In the genomic region with DNA sequence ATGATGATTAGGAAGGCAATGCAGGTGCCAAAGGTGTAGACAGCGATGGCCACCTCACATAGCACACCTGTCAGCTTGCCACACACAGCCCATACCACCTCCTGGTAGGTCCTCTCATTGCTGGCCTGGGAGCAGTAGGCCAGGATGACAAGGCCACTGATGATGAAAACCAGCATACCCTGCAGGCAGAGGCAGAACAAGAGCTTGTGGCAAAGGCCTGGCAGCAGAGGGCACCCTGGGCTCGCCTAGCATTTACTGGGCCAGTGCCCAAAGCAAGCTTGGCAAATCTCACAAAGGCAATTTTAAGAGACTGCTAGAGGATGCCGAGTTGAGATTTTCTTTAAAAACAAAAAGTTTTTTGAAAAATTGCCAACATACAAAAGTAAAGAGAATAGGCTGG, we compare ENCODE assay signal across 8 cellular contexts. TPM values are rescaled to one million over a fixed set of nuclear protein-coding genes. Genes with fewer than 3 reads are reported as not detected.
DNase-seq lines count a peak whose midpoint lies in the region; ATAC-seq and TF ChIP-seq lines count a peak whose summit lies in the region.

No MANE protein-coding gene starts in this region.

- no peak overlapping the region for H2BK20ac ChIP-seq in IMR-90 (ENCODE audit: low read depth, low read length)

- H3K79me1 ChIP-seq in IMR-90 (ENCODE audit: low read depth in 1 of 2, low read length in 2 of 2), result peaks cover 7 to 24% of the 10 kb centered on the region in 2 experiments

- no peak overlapping the region for H3K4me2 ChIP-seq in IMR-90 (ENCODE audit: low read depth, low read length)

- BruUV-seq in IMR-90 (replicated peaks; lab: Mats Ljungman, UMichigan), result no TSS peak

- H3K9me1 ChIP-seq in IMR-90 (ENCODE audit: insufficient read depth, low read length), result peaks cover 10% of the 10 kb centered on the region

- TF ChIP-seq POLR2A in IMR-90 (IDR thresholded peaks at IDR 0.05; ENCODE audit: low read depth, low read length) (no peak), Peyer's patch (IDR thresholded peaks at IDR 0.05) (no peak)

- peak; percentile 50 for DNase-seq in AG10803 (ENCODE audit: low read depth)
- DNase-seq in IMR-90, result no peak
- DNase-seq in astrocyte of the spinal cord (ENCODE audit: low read depth, low spot score), result no peak
- DNase-seq in left colon, result peak in 1 of 2 donors; percentile 30
- DNase-seq in SKM-1 (lab: John Stamatoyannopoulos, UW; ENCODE audit: unreplicated experiment), result no peak
- DNase-seq in NCI-H146 (lab: John Stamatoyannopoulos, UW), result no peak
- DNase-seq in Peyer's patch, result no peak

- H2AK5ac ChIP-seq in IMR-90 (ENCODE audit: low read depth, low read length), result no peak overlapping the region

- H4K5ac ChIP-seq in IMR-90 (ENCODE audit: low read depth, low read length), result no peak overlapping the region

- no peak overlapping the region for H3K23ac ChIP-seq in IMR-90 (ENCODE audit: low read depth, low read length)

- intact Hi-C loops in IMR-90 (cut with micrococcal nuclease), result loop anchor here (1.0 kb wide), 1 partner anchor 78 kb away; no protein-coding TSS in a partner anchor
- intact Hi-C loops in left colon (cut with DNase I, micrococcal nuclease), result no loop called here

- H3K9me3 ChIP-seq in IMR-90 (ENCODE audit: control insufficient read depth, insufficient read depth, low read length) (no peaks in the 10 kb centered on the region), Peyer's patch (no peaks in the 10 kb centered on the region)

- peaks cover 44% of the 10 kb centered on the region for H3K36me3 ChIP-seq in IMR-90 (ENCODE audit: control insufficient read depth, insufficient read depth, low read length)
- H3K36me3 ChIP-seq in Peyer's patch, result peaks cover 0 to 23% (median 0%) of the 10 kb centered on the region in 3 donors

- dilution Hi-C loops in IMR-90 (cut with HindIII; ENCODE audit: low sequenced_read_pairs, unreplicated experiment), result no loop called here

- H2BK5ac ChIP-seq in IMR-90 (ENCODE audit: low read depth, low read length, poor library complexity, severe bottlenecking), result no peak overlapping the region

- WGBS in IMR-90 (ENCODE audit: extremely low coverage in 2 of 2, insufficient read length in 1 of 2), 2 experiments, result no CpG with 5 or more reads among the region's 3 CpGs

- H2AK9ac ChIP-seq in IMR-90 (replicated peaks; ENCODE audit: low read depth, low read length, poor library complexity), result peak overlapping the region; percentile 80

- H3K18ac ChIP-seq in IMR-90 (ENCODE audit: low read depth, low read length), result no peak overlapping the region

- no peak overlapping the region for H4K91ac ChIP-seq in IMR-90 (ENCODE audit: insufficient read depth, low read depth, low read length)

- in situ Hi-C loops in IMR-90 (cut with MboI; ENCODE audit: low sequenced_read_pairs), result no loop called here
- in situ Hi-C loops in astrocyte of the spinal cord (cut with HindIII; ENCODE audit: low sequenced_read_pairs), result no loop called here

- H4K20me1 ChIP-seq in IMR-90 (ENCODE audit: insufficient read depth, low read length), result no peaks in the 10 kb centered on the region; the same call in 1 of the 2 replicates

- no peak overlapping the region for H3K4ac ChIP-seq in IMR-90 (ENCODE audit: low read depth, low read length)

- CTCF ChIA-PET in IMR-90 (lab: Yijun Ruan, JAX), result interaction anchor here (0.6 to 2.3 kb wide), 2 partner anchors 77 to 343 kb away, joined by 5 to 8 read pairs; no protein-coding TSS in a partner anchor

- H2AFZ ChIP-seq in IMR-90 (replicated peaks; ENCODE audit: low read length, poor library complexity), result no peak overlapping the region

- TF ChIP-seq CTCF in AG10803 (conservative IDR thresholded peaks at IDR 0.05; ENCODE audit: low read length), result no peak; the same call in 1 of the 2 replicates
- no peak for TF ChIP-seq CTCF in IMR-90 (conservative IDR thresholded peaks at IDR 0.05; ENCODE audit: low read depth, low read length)
- peak; percentile 11 for TF ChIP-seq CTCF in astrocyte of the spinal cord (IDR thresholded peaks at IDR 0.05; ENCODE audit: low read depth, low read length)
- peak in 3 of 6 experiments; percentile 19 to 25 (median 23) for TF ChIP-seq CTCF in Peyer's patch (IDR thresholded peaks at IDR 0.05)

- H3K27me3 ChIP-seq in IMR-90 (ENCODE audit: control insufficient read depth, insufficient read depth, low read length) (no peaks in the 10 kb centered on the region), Peyer's patch (no peaks in the 10 kb centered on the region)

- POLR2A ChIA-PET in IMR-90 (lab: Charles Lee; ENCODE audit: unreplicated experiment), result no interaction called here

- no peak overlapping the region for H3K9ac ChIP-seq in IMR-90 (ENCODE audit: low read depth, low read length)

- H2BK15ac ChIP-seq in IMR-90 (ENCODE audit: low read depth, low read length), result no peak overlapping the region

- TF ChIP-seq RAD21 in IMR-90 (IDR thresholded peaks at IDR 0.05; ENCODE audit: low read length), result peak; percentile 20; the same call in 1 of the 2 replicates

- ATAC-seq in IMR-90 (ENCODE audit: low read depth) (peak; percentile 59; the same call in 1 of the 2 replicates), left colon (peak; percentile 71), HG02571 (IDR thresholded peaks at IDR 0.05; ENCODE audit: unreplicated experiment) (no peak)

- H4K8ac ChIP-seq in IMR-90 (ENCODE audit: low read depth in 2 of 2, low read length in 2 of 2), result no peak overlapping the region

- no peak overlapping the region for H3K14ac ChIP-seq in IMR-90 (replicated peaks; ENCODE audit: low read depth, low read length)

- H3K4me1 ChIP-seq in IMR-90 (ENCODE audit: control insufficient read depth, insufficient read depth, low read length) (peaks cover 6% of the 10 kb centered on the region), Peyer's patch (peaks cover 0 to 5% (median 0%) of the 10 kb centered on the region in 4 donors)

- no peak overlapping the region for H3K27ac ChIP-seq in IMR-90 (ENCODE audit: insufficient read depth, low read length)
- H3K27ac ChIP-seq in Peyer's patch, result no peak overlapping the region

- no peak overlapping the region for H3K56ac ChIP-seq in IMR-90 (ENCODE audit: extremely low read depth, insufficient read depth, low read length)

- H3K4me3 ChIP-seq in AG10803 (ENCODE audit: low read length) (no peak overlapping the region), IMR-90 (ENCODE audit: insufficient read depth, low read depth, low read length) (no peak overlapping the region), astrocyte of the spinal cord (ENCODE audit: low read depth, low read length) (no peak overlapping the region), Peyer's patch (no peak overlapping the region)

- no peak overlapping the region for H2BK120ac ChIP-seq in IMR-90 (ENCODE audit: low read depth, low read length)

TF ChIP-seq in IMR-90, 13 proteins besides CTCF, POLR2A, EP300 and RAD21:
- TF ChIP-seq SMC3 (IDR thresholded peaks at IDR 0.05; ENCODE audit: low read depth, low read length) (0 out of 2 replicates have a peak, but pooled peaks have one; percentile 18), BHLHE40 (IDR thresholded peaks at IDR 0.05; ENCODE audit: low read depth, low read length) (no peak)

RNA-seq across cellular contexts. Expression of a gene that starts 5.9 kb away (rescaled TPM):
- total RNA-seq in IMR-90 (2012; rRNA removed) (13.6 and 14.7 TPM in 2 replicates), left colon (10 to 100 TPM; 12.1 to 12.3 TPM), Peyer's patch (10 to 100 TPM; 12.8 to 35.5 (median 18.1) TPM)
- polyA plus RNA-seq in IMR-90 (2012; rRNA removed), result 16.4 and 16.7 TPM in 2 replicates
- polyA plus RNA-seq in IMR-90 (2012; cell fraction: cytosol; rRNA removed), result 4.4 and 10.5 TPM in 2 replicates
- 35.0 and 49.3 TPM in 2 replicates for polyA plus RNA-seq in IMR-90 (2012; cell fraction: nucleus; rRNA removed; ENCODE audit: low replicate concordance)

RNA-seq across cellular contexts. Expression of a gene that starts 49.1 kb away (rescaled TPM):
- total RNA-seq in IMR-90 (2012; rRNA removed) (203 and 357 TPM in 2 replicates), left colon (100 to 1,000 TPM; 208 to 236 TPM), Peyer's patch (100 to 1,000 TPM; 165 to 211 (median 190) TPM)
- 67.7 and 85.5 TPM in 2 replicates for polyA plus RNA-seq in IMR-90 (2012; rRNA removed)
- 38.0 and 70.7 TPM in 2 replicates for polyA plus RNA-seq in IMR-90 (2012; cell fraction: cytosol; rRNA removed)
- polyA plus RNA-seq in IMR-90 (2012; cell fraction: nucleus; rRNA removed; ENCODE audit: low replicate concordance), result 74.1 and 206 TPM in 2 replicates

RNA-seq across cellular contexts. Expression of a gene that starts 55.4 kb away (rescaled TPM):
- total RNA-seq in IMR-90 (2012; rRNA removed) (45.5 and 50.2 TPM in 2 replicates), left colon (100 to 1,000 TPM in 1 of 2 donors, 10 to 100 TPM in 1; 96.3 to 130 TPM), Peyer's patch (10 to 100 TPM; 57.0 to 72.7 (median 67.1) TPM)
- 55.2 and 60.2 TPM in 2 replicates for polyA plus RNA-seq in IMR-90 (2012; rRNA removed)
- polyA plus RNA-seq in IMR-90 (2012; cell fraction: cytosol; rRNA removed), result 27.0 and 48.7 TPM in 2 replicates
- polyA plus RNA-seq in IMR-90 (2012; cell fraction: nucleus; rRNA removed; ENCODE audit: low replicate concordance), result 27.3 and 55.3 TPM in 2 replicates
